ENCODE assay signal across 8 cellular contexts in the genomic region with DNA sequence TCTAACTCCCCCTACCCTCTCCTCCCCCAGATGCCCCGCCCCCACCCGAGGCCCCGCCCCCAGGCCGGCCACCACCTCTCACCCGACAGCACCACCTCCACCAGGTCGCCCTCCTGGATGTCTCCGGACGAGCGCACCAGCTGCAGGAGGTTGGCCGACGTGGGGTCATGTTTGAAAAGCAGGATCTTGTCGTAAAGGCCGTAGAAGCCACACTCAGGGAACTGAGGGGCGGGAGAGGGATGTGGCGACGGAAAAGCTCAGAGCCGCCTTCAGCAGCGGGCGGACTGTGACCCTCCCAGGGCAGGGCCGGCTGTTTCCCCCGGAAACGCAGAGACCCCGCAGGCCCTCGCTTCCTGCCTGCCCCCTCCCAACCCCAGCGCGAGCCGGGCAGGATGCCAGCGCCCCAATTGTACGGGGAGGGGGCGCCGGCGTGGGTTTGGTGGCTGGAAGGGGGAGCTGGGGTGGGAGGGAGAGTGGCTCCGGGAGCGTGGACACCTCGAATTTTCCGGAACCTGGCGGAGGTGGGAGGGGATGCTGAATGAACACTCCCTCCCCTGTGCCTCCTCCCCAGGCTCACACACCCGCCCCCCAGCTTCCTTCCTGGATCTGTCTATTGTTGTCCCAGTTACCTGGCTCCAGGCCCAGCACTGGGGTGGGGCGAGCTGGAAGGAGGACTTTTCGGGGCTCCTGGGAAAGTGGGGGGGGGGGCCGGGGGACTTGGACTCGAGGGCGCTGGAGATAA. TPM values are rescaled to one million over a fixed set of nuclear protein-coding genes. Genes with fewer than 3 reads are reported as not detected.
DNase-seq lines count a peak whose midpoint lies in the region; ATAC-seq and TF ChIP-seq lines count a peak whose summit lies in the region.

No MANE protein-coding gene starts in this region.

- intact Hi-C loops in right cardiac atrium (cut with DNase I): no loop called here

- peaks cover 44% of the 10 kb centered on the region for H3K4me1 ChIP-seq in DND-41 (ENCODE audit: insufficient read depth, low read length)
- peaks cover 40% of the 10 kb centered on the region for H3K4me1 ChIP-seq in Karpas-422 (ENCODE audit: low read length)
- H3K4me1 ChIP-seq in right cardiac atrium (ENCODE audit: control insufficient read depth, insufficient read depth, low read length): no peaks in the 10 kb centered on the region
- peaks cover 13% of the 10 kb centered on the region for H3K4me1 ChIP-seq in rectal smooth muscle tissue (ENCODE audit: control insufficient read depth, insufficient read depth, low read length)

- H3K9me2 ChIP-seq in Karpas-422 (replicated peaks; ENCODE audit: insufficient read depth, low read length): no peaks in the 10 kb centered on the region

- POLR2A ChIA-PET in T-cell (lab: Charles Lee): interaction anchor here (0.6 to 0.9 kb wide), 5 partner anchors 9 to 189 kb away, joined by 3 to 8 read pairs (median 4); partner anchors contain the start of genes DACT3 (in 1 of the 2) and SLC1A5 (in 1 of the 2)

- TF ChIP-seq CTCF in DND-41 (IDR thresholded peaks at IDR 0.05; ENCODE audit: borderline replicate concordance, extremely low read depth, low read length, poor library complexity, severe bottlenecking): no peak

- peak overlapping the region; percentile 90 to 98 (median 94) for H3K4me3 Mint-ChIP-seq in T-cell

- WGBS in right cardiac atrium: under 1% methylated on average over 43 of the region's 43 CpGs

- H3K27ac ChIP-seq in DND-41 (ENCODE audit: low read length): peak overlapping the region; percentile 87
- peak overlapping the region; percentile 84 for H3K27ac ChIP-seq in Karpas-422 (ENCODE audit: low read length)
- H3K27ac ChIP-seq in right cardiac atrium (ENCODE audit: low read length): peak overlapping the region; percentile 95
- peak overlapping the region; percentile 71 for H3K27ac ChIP-seq in rectal smooth muscle tissue (ENCODE audit: low read depth, low read length)

- H3K9ac ChIP-seq in DND-41 (ENCODE audit: low read depth, low read length) (peak overlapping the region; percentile 95), Karpas-422 (ENCODE audit: low read length) (peak overlapping the region; percentile 94), rectal smooth muscle tissue (ENCODE audit: low read length) (peak overlapping the region; percentile 56)

- H3K79me2 ChIP-seq in DND-41 (ENCODE audit: insufficient read depth, low read length): peaks cover 53% of the 10 kb centered on the region
- H3K79me2 ChIP-seq in Karpas-422 (ENCODE audit: low read length): peaks cover 33% of the 10 kb centered on the region

- peak overlapping the region; percentile 98 for H3K27ac Mint-ChIP-seq in T-cell

- DNase-seq in DND-41 (peak; percentile 90), Karpas-422 (peak; percentile 66), T-cell (peak; percentile 55 to 84 (median 72)), amniotic stem cell (lab: John Stamatoyannopoulos, UW) (peak; percentile 45), right cardiac atrium (peak; percentile 94 to 97 (median 96)), cerebellar nuclear complex (lab: John Stamatoyannopoulos, UW) (no peak)

- H2AFZ ChIP-seq in DND-41 (ENCODE audit: low read depth, low read length) (peak overlapping the region; percentile 41; the same call in 1 of the 2 replicates), Karpas-422 (ENCODE audit: low read length) (0 out of 2 replicates have a peak overlapping the region, but pooled peaks have one; percentile 19)

- ATAC-seq in DND-41 (ENCODE audit: insufficient read depth, low read depth): peak; percentile 53
- ATAC-seq in T-cell (replicated peaks in 1 of 4): peak; percentile 58 to 66 (median 60)
- peak; percentile 80 to 85 for ATAC-seq in right cardiac atrium
- no peak for ATAC-seq in HG03025 (IDR thresholded peaks at IDR 0.05; ENCODE audit: low FRiP score, unreplicated experiment)

- H3K36me3 Mint-ChIP-seq in T-cell: peaks cover 6% of the 10 kb centered on the region

- CTCF ChIA-PET in T-cell (lab: Charles Lee): interaction anchor here (0.5 to 4.7 kb wide), 17 partner anchors 9 to 1022 kb away, joined by 3 to 19 read pairs (median 4); partner anchors contain the start of genes GNG8 (in 1 of the 2), QPCTL (in 1 of the 2) and SNRPD2 (in 1 of the 2)

- H3K36me3 ChIP-seq in DND-41 (ENCODE audit: insufficient read depth, low read length) (peaks cover 42% of the 10 kb centered on the region), Karpas-422 (ENCODE audit: insufficient read depth, low read length) (no peaks in the 10 kb centered on the region), rectal smooth muscle tissue (ENCODE audit: control insufficient read depth, insufficient read depth, low read length) (peaks cover 5% of the 10 kb centered on the region)

- H3K4me1 Mint-ChIP-seq in T-cell: peaks cover 36 to 54% (median 42%) of the 10 kb centered on the region in 3 donors

- H4K20me1 ChIP-seq in DND-41 (ENCODE audit: insufficient read depth, low read length) (peaks cover 34% of the 10 kb centered on the region), Karpas-422 (ENCODE audit: insufficient read depth, low read depth, low read length) (no peaks in the 10 kb centered on the region)

- H3K27me3 ChIP-seq in DND-41 (ENCODE audit: insufficient read depth, low read length, poor library complexity) (no peaks in the 10 kb centered on the region), Karpas-422 (ENCODE audit: low read length) (no peaks in the 10 kb centered on the region), right cardiac atrium (ENCODE audit: control insufficient read depth, insufficient read depth) (no peaks in the 10 kb centered on the region), rectal smooth muscle tissue (ENCODE audit: control insufficient read depth, insufficient read depth, low read length) (no peaks in the 10 kb centered on the region)

- H3K9me3 ChIP-seq in DND-41 (ENCODE audit: insufficient read depth, low read length, severe bottlenecking) (no peaks in the 10 kb centered on the region), Karpas-422 (ENCODE audit: low read length) (no peaks in the 10 kb centered on the region), right cardiac atrium (ENCODE audit: control insufficient read depth, low read length) (no peaks in the 10 kb centered on the region)

- peak overlapping the region; percentile 90 for H3K4me2 ChIP-seq in DND-41 (ENCODE audit: insufficient read depth, low read length)
- peak overlapping the region; percentile 99 for H3K4me2 ChIP-seq in Karpas-422 (ENCODE audit: low read depth, low read length, poor library complexity, severe bottlenecking)

- H3K4me3 ChIP-seq in DND-41 (ENCODE audit: low read depth in 1 of 2, low read length in 2 of 2): peak overlapping the region; percentile 76 to 95; a peak in 3 of 4 replicates
- peak overlapping the region; percentile 75 for H3K4me3 ChIP-seq in Karpas-422 (ENCODE audit: low read length)
- H3K4me3 ChIP-seq in right cardiac atrium (ENCODE audit: low read length): peak overlapping the region; percentile 71
- H3K4me3 ChIP-seq in rectal smooth muscle tissue (ENCODE audit: low read length): peak overlapping the region; percentile 95

- no peaks in the 10 kb centered on the region for H3K9me3 Mint-ChIP-seq in T-cell

- H3K27me3 Mint-ChIP-seq in T-cell: no peaks in the 10 kb centered on the region

RNA-seq across cellular contexts. Expression of gene PRKD2, which starts 3.0 kb away (rescaled TPM):
- total RNA-seq in Karpas-422 (2014; rRNA removed; shearing (Covaris generic); ENCODE audit: low replicate concordance): 20.0 and 34.6 TPM in 2 replicates
- 100 to 1,000 TPM; 121 to 145 (median 138) TPM for total RNA-seq in T-cell
- 10 to 100 TPM; 14.2 to 16.6 (median 14.8) TPM for total RNA-seq in right cardiac atrium
- polyA plus RNA-seq in right cardiac atrium: 11.3 TPM

RNA-seq across cellular contexts. Expression of gene FKRP, which starts 31.9 kb away (rescaled TPM):
- total RNA-seq in Karpas-422 (2014; rRNA removed; shearing (Covaris generic); ENCODE audit: low replicate concordance): 14.6 and 18.4 TPM in 2 replicates
- total RNA-seq in T-cell (10 to 100 TPM; 17.8 to 35.3 (median 23.6) TPM), right cardiac atrium (10 to 100 TPM; 15.0 to 22.7 (median 21.0) TPM)
- 15.9 TPM for polyA plus RNA-seq in right cardiac atrium

RNA-seq across cellular contexts. Expression of gene STRN4, which starts 32.3 kb away (rescaled TPM):
- 37.5 and 55.2 TPM in 2 replicates for total RNA-seq in Karpas-422 (2014; rRNA removed; shearing (Covaris generic); ENCODE audit: low replicate concordance)
- 100 to 1,000 TPM in 3 of 5 donors, 10 to 100 TPM in 2; 85.2 to 123 (median 101) TPM for total RNA-seq in T-cell
- 10 to 100 TPM; 49.0 to 69.8 (median 54.7) TPM for total RNA-seq in right cardiac atrium
- 39.3 TPM for polyA plus RNA-seq in right cardiac atrium

RNA-seq across cellular contexts. Expression of gene DACT3, which starts 53.0 kb away (rescaled TPM):
- total RNA-seq in Karpas-422 (2014; rRNA removed; shearing (Covaris generic); ENCODE audit: low replicate concordance): 0.14 and 0.19 TPM in 2 replicates
- under 1 TPM; 0.15 to 0.56 (median 0.37) TPM for total RNA-seq in T-cell
- 10 to 100 TPM; 24.6 to 46.5 (median 37.2) TPM for total RNA-seq in right cardiac atrium
- polyA plus RNA-seq in right cardiac atrium: 28.3 TPM

Comparison
In these comparisons a context has a peak if more than half of its experiments do, and no peak if none do; other contexts are left out.
1. DNase-seq: peak in DND-41 (single experiment), Karpas-422 (single experiment), T-cell (34 of 34), amniotic stem cell (single experiment) and right cardiac atrium (3 of 3); none in cerebellar nuclear complex (0 of 2).
2. Peak in every context shown above with its lines, with median percentiles within 50 percentile points of each other: H3K27ac ChIP-seq, H3K4me3 ChIP-seq and H3K9ac ChIP-seq.